27 cellular contexts compared by ENCODE assay signal in the genomic region with DNA sequence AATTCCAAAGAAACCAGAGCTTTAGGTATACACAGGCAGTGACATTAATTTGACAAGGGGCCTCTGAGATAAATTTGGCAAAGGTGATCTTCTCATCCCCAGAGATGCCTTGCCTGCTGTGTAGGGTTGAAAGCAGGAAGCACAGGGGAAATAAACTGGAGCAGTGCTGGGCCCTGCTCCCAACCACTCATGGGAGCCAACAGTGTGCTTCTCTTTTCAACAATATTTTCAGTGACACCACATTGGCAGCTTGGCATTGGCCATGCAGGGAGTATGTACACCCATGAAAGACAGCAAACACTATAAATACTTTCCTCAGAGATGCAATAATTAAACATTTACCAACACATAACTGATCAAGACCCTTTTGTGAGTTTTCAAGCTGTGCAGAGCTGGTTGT.
"Had no signal": no experiment of that assay in that cellular context is flagged by ENCODE, and none has a peak within 500 bp of the region (broad histone marks: within the 10 kb centered on the region; RNA-seq: fewer than 3 reads in every experiment).

No MANE protein-coding gene starts in this region.

- H3K4me1 Mint-ChIP-seq: immature natural killer cell, neural crest cell had no signal

- H3K4me3 ChIP-seq: mucosa of descending colon, pancreas, prostate gland, right lobe of liver, smooth muscle cell, stomach, testis, thyroid gland, transverse colon, upper lobe of left lung, vagina had no signal

- DNase-seq: hypothalamus; immature natural killer cell; kidney; midbrain; mucosa of descending colon; naive thymus-derived CD4-positive, alpha-beta T cell; nucleus accumbens; pancreas; posterior cingulate gyrus; retina; right lobe of liver; stimulated activated CD4-positive, alpha-beta T cell treated with anti-CD3 and anti-CD28 coated beads, Interleukin-1b, Interleukin-23, amount 100 ng/mL, for 48 hours; stimulated activated CD4-positive, alpha-beta T cell treated with anti-CD3 and anti-CD28 coated beads, Interleukin-2, amount 100 ng/mL, for 48 hours; stimulated activated CD4-positive, alpha-beta T cell treated with anti-CD3 and anti-CD28 coated beads, Interleukin-4, amount 100 ng/mL, for 4 hours; stimulated activated naive B cell treated with anti-CD40 and anti-IgM and Interleukin-4, amounts not matched to agents 10 μg/mL and 1 μg/mL and 100 μg/mL, for 72 hours; stimulated activated naive CD8-positive, alpha-beta T cell treated with anti-CD3 and anti-CD28 coated beads, Interleukin-15, Interleukin-2, amounts not matched to agents 100 U/mL and 50 U/mL, for 24 hours; stomach; testis; thyroid gland; transverse colon; upper lobe of left lung had no signal

- H3K36me3 ChIP-seq: pancreas, prostate gland, right lobe of liver, stomach, thyroid gland, transverse colon, upper lobe of left lung, vagina had no signal

- H3K9me3 Mint-ChIP-seq: memory B cell; natural killer cell treated with Interleukin-12 subunit alpha and Interleukin-12 subunit beta and Interleukin-15 and Interleukin-18, amount 100 ng/mL, for 72 hours; neural crest cell; stimulated activated naive B cell treated with anti-CD40 and anti-IgM and Interleukin-4, amounts not matched to agents 10 μg/mL and 1 μg/mL and 100 μg/mL, for 72 hours had no signal

- H3K27ac Mint-ChIP-seq: immature natural killer cell; memory B cell; naive thymus-derived CD4-positive, alpha-beta T cell; natural killer cell treated with Interleukin-12 subunit alpha and Interleukin-12 subunit beta and Interleukin-15 and Interleukin-18, amount 100 ng/mL, for 72 hours; stimulated activated naive B cell treated with anti-CD40 and anti-IgM and Interleukin-4, amounts not matched to agents 10 μg/mL and 1 μg/mL and 100 μg/mL, for 72 hours had no signal

- H3K27me3 ChIP-seq: pancreas, right lobe of liver, stomach, testis, thyroid gland, transverse colon, upper lobe of left lung, vagina had no signal

- H3K27ac ChIP-seq: pancreas, prostate gland, right lobe of liver, stomach, testis, thyroid gland, transverse colon, upper lobe of left lung, vagina had no signal

- H3K4me1 ChIP-seq: pancreas, prostate gland, testis, thyroid gland, transverse colon, upper lobe of left lung, vagina had no signal

- H3K9me3 ChIP-seq: mucosa of descending colon, pancreas, prostate gland, right lobe of liver, stomach, testis, thyroid gland, transverse colon, upper lobe of left lung, vagina had no signal

- ATAC-seq: mucosa of descending colon; naive thymus-derived CD4-positive, alpha-beta T cell; natural killer cell treated with Interleukin-12 subunit alpha and Interleukin-12 subunit beta and Interleukin-15 and Interleukin-18, amount 100 ng/mL, for 72 hours; pancreas; right lobe of liver; stimulated activated naive B cell treated with anti-CD40 and anti-IgM and Interleukin-4, amounts not matched to agents 10 μg/mL and 1 μg/mL and 100 μg/mL, for 72 hours; stimulated activated naive CD8-positive, alpha-beta T cell treated with anti-CD3 and anti-CD28 coated beads, Interleukin-15, Interleukin-2, amounts not matched to agents 100 U/mL and 50 U/mL, for 24 hours had no signal

- H3K36me3 Mint-ChIP-seq: immature natural killer cell; memory B cell; naive thymus-derived CD4-positive, alpha-beta T cell; natural killer cell treated with Interleukin-12 subunit alpha and Interleukin-12 subunit beta and Interleukin-15 and Interleukin-18, amount 100 ng/mL, for 72 hours; stimulated activated naive B cell treated with anti-CD40 and anti-IgM and Interleukin-4, amounts not matched to agents 10 μg/mL and 1 μg/mL and 100 μg/mL, for 72 hours had no signal

- H3K4me3 Mint-ChIP-seq: immature natural killer cell; memory B cell; naive thymus-derived CD4-positive, alpha-beta T cell; natural killer cell treated with Interleukin-12 subunit alpha and Interleukin-12 subunit beta and Interleukin-15 and Interleukin-18, amount 100 ng/mL, for 72 hours; neural crest cell; stimulated activated naive B cell treated with anti-CD40 and anti-IgM and Interleukin-4, amounts not matched to agents 10 μg/mL and 1 μg/mL and 100 μg/mL, for 72 hours had no signal
